17 cellular contexts compared by ENCODE assay signal in the genomic region with DNA sequence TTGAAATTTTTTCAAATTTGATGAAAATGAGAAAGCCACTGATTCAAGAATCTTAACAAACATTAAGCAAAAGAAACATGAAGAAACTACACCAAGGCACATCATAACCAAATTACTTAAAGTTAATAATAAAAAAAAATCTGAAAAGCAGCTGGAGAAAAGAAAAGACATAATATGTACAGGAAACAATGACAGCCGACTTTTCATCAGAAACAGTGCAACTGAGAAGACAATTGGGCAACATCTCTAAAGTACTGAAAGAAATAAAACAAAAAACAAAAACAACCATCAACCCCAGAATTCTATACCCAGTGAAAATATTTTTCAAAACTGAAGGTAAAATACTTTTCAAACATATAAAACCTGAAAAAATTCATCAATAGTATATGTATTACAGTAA.
"Had no signal": no experiment of that assay in that cellular context is flagged by ENCODE, and none has a peak within 500 bp of the region (broad histone marks: within the 10 kb centered on the region; RNA-seq: fewer than 3 reads in every experiment).

No MANE protein-coding gene starts in this region.

- H3K27me3 ChIP-seq: esophagus squamous epithelium, foreskin keratinocyte, hepatocyte, thyroid gland had no signal

- DNase-seq: activated CD4-positive, alpha-beta T cell treated with anti-CD3 and anti-CD28 coated beads, Interleukin-2, amount 50 U/mL, for 1 hour; activated CD4-positive, CD25-positive, alpha-beta regulatory T cell treated with anti-CD3 and anti-CD28 coated beads, Interleukin-2, amount 50 U/mL, for 72 hours; activated CD8-positive, alpha-beta memory T cell treated with anti-CD3 and anti-CD28 coated beads, Interleukin-2, amount 50 U/mL, for 48 hours; activated effector memory CD4-positive, alpha-beta T cell treated with anti-CD3 and anti-CD28 coated beads, Interleukin-2, amount 50 U/mL, for 16 hours; activated naive CD4-positive, alpha-beta T cell treated with anti-CD3 and anti-CD28 coated beads, Interleukin-2, amount 50 U/mL, for 16 hours; activated T-cell treated with anti-CD3 and anti-CD28 coated beads, Interleukin-2, amount 50 U/mL, for 48 hours; dermis blood vessel endothelial cell; effector memory CD4-positive, alpha-beta T cell; esophagus squamous epithelium; foreskin keratinocyte; mucosa of descending colon; naive B cell; stimulated activated CD4-positive, alpha-beta T cell treated with anti-CD3 and anti-CD28 coated beads, Interleukin-2, amount 100 ng/mL, for 24 hours; stimulated activated naive CD4-positive, alpha-beta T cell treated with Interleukin-2 at 50 U/mL for 16 hours; T-helper 9 cell; thyroid gland had no signal

- H3K4me2 ChIP-seq: hepatocyte had no signal

- H3K79me2 ChIP-seq: hepatocyte had no signal

- H3K9me3 ChIP-seq: thyroid gland had no signal

- ATAC-seq: foreskin keratinocyte, mucosa of descending colon had no signal

- H3K4me1 ChIP-seq: foreskin keratinocyte, thyroid gland had no signal

- H3K4me3 ChIP-seq: esophagus squamous epithelium, hepatocyte, mucosa of descending colon, thyroid gland had no signal

- H3K36me3 ChIP-seq: thyroid gland had no signal

- H2AFZ ChIP-seq: hepatocyte had no signal

- H3K27ac ChIP-seq: esophagus squamous epithelium, foreskin keratinocyte, hepatocyte, thyroid gland had no signal
